ENCODE assay signal across 17 cellular contexts in genomic region chr13:27080018-27080948, GRCh38.
DNase-seq lines count a peak whose midpoint lies in the region; ATAC-seq, FAIRE-seq and TF ChIP-seq lines count a peak whose summit lies in the region.
"Had no signal": no experiment of that assay in that cellular context is flagged by ENCODE, and none has a peak within 500 bp of the region (broad histone marks: within the 10 kb centered on the region; RNA-seq: fewer than 3 reads in every experiment).

No MANE protein-coding gene starts in this region.

- H3K36me3 Mint-ChIP-seq in CD8-positive, alpha-beta memory T cell: peaks cover 8 to 37% (median 16%) of the 10 kb centered on the region in 3 donors
- peaks cover 43% of the 10 kb centered on the region for H3K36me3 Mint-ChIP-seq in nephron progenitor cell (ENCODE audit: low read depth)

- H3K79me1 ChIP-seq in H1 (ENCODE audit: low read depth, low read length): peaks cover 2% of the 10 kb centered on the region; the same call in 1 of the 2 replicates

- no peaks in the 10 kb centered on the region for H3K36me3 ChIP-seq in CD8-positive, alpha-beta memory T cell (ENCODE audit: insufficient read depth, low read length)
- peaks cover 0 to 4% (median 0%) of the 10 kb centered on the region in 4 experiments; a peak in 2 of 8 replicates for H3K36me3 ChIP-seq in H1 (ENCODE audit: control insufficient read depth in 2 of 4, insufficient read depth in 4 of 4, low read length in 3 of 4)
- peaks cover 0 to under 1% of the 10 kb centered on the region in 2 donors for H3K36me3 ChIP-seq in vagina

- TF ChIP-seq CTCF in H1 (IDR thresholded peaks at IDR 0.05; ENCODE audit: control extremely low read depth in 1 of 3, insufficient read depth in 1 of 3, low read depth in 1 of 3, low read length in 3 of 3) (no peak), nephron progenitor cell (IDR thresholded peaks at IDR 0.05) (no peak), vagina (IDR thresholded peaks at IDR 0.05) (no peak)

- no peak overlapping the region for H2AFZ ChIP-seq in H1 (ENCODE audit: low read length)

- H3K14ac ChIP-seq in H1 (ENCODE audit: insufficient read length): peak overlapping the region; percentile 11

- H3K4ac ChIP-seq in H1 (replicated peaks; ENCODE audit: insufficient read length, low read depth, low read length): no peak overlapping the region

- H2AK5ac ChIP-seq in H1 (ENCODE audit: low read depth, low read length): no peak overlapping the region

- no peak overlapping the region for H2BK5ac ChIP-seq in H1 (ENCODE audit: low read depth, low read length)

- no peak for DNase-seq in CD8-positive, alpha-beta memory T cell
- DNase-seq in HEK293T (ENCODE audit: extremely low spot score) (no peak), H1 (ENCODE audit: low read depth in 1 of 2, low spot score in 2 of 2) (no peak), nephron progenitor cell (no peak), vagina (ENCODE audit: extremely low spot score in 2 of 2) (no peak)
- DNase-seq: activated CD4-positive, alpha-beta T cell treated with anti-CD3 and anti-CD28 coated beads, Interleukin-2, amount 50 U/mL, for 48 hours; BE2C; central memory CD4-positive, alpha-beta T cell; effector memory CD8-positive, alpha-beta T cell; NCI-H1417; occipital lobe; testis had no signal

- no peak for FAIRE-seq in H1 (lab: Jason Lieb, UNC)
- FAIRE-seq: GM12892, keratinocyte had no signal

- CTCF ChIA-PET in CD8-positive, alpha-beta memory T cell (lab: Charles Lee): no interaction called here
- CTCF ChIA-PET in HEK293T (lab: Yijun Ruan, JAX) (no interaction called here), H1 (lab: Charles Lee; ENCODE audit: partially characterized antibody) (no interaction called here)

- TF ChIP-seq EP300 in H1 (IDR thresholded peaks at IDR 0.05; ENCODE audit: borderline replicate concordance in 1 of 2, low read depth in 2 of 2, low read length in 2 of 2): no peak

- peak overlapping the region in 5 of 8 donors; percentile 3 to 82 (median 16) for H3K27ac Mint-ChIP-seq in CD8-positive, alpha-beta memory T cell
- peak overlapping the region; percentile 79 for H3K27ac Mint-ChIP-seq in nephron progenitor cell

- intact Hi-C loops in vagina (cut with DNase I): no loop called here

- H3K9me3 ChIP-seq in CD8-positive, alpha-beta memory T cell (ENCODE audit: low read length): no peaks in the 10 kb centered on the region
- H3K9me3 ChIP-seq in H1 (ENCODE audit: insufficient read depth in 2 of 2, low read depth in 1 of 2, low read length in 1 of 2) (no peaks in the 10 kb centered on the region), vagina (no peaks in the 10 kb centered on the region)
- H3K9me3 ChIP-seq: BE2C, testis had no signal

- H3K4me1 Mint-ChIP-seq in CD8-positive, alpha-beta memory T cell: peaks cover 16 to 44% (median 31%) of the 10 kb centered on the region in 3 donors
- H3K4me1 Mint-ChIP-seq in nephron progenitor cell: peaks cover 18% of the 10 kb centered on the region

- no peaks in the 10 kb centered on the region for H3K27me3 Mint-ChIP-seq in CD8-positive, alpha-beta memory T cell
- H3K27me3 Mint-ChIP-seq in nephron progenitor cell (ENCODE audit: low read depth, poor library complexity): no peaks in the 10 kb centered on the region
- H3K27me3 Mint-ChIP-seq: effector memory CD8-positive, alpha-beta T cell had no signal

- no peak overlapping the region for H4K91ac ChIP-seq in H1 (replicated peaks; ENCODE audit: insufficient read length, low read length)

- H2BK15ac ChIP-seq in H1 (ENCODE audit: low read length): no peak overlapping the region

- no peak overlapping the region for H2BK20ac ChIP-seq in H1 (ENCODE audit: low read length)

- no peak overlapping the region for H3K23ac ChIP-seq in H1 (ENCODE audit: insufficient read length)

- TF ChIP-seq POLR2A in H1 (IDR thresholded peaks at IDR 0.05; ENCODE audit: control extremely low read depth in 1 of 2, low read depth in 2 of 2, low read length in 2 of 2) (no peak), vagina (IDR thresholded peaks at IDR 0.05) (no peak)

- WGBS in H1 (ENCODE audit: extremely low coverage in 1 of 2, insufficient coverage in 1 of 2, insufficient read length in 1 of 2, insufficient replicate concordance in 2 of 2, low coverage in 1 of 2, low lambda C conversion rate in 2 of 2, missing lambda C conversion rate in 1 of 2), 2 experiments: 93% methylated on average over 6 of the region's 6 CpGs; no CpG with 5 or more reads in 1 of the 2 experiments

- H3K4me3 Mint-ChIP-seq in CD8-positive, alpha-beta memory T cell: peak overlapping the region in 1 of 7 donors; percentile 27
- no peak overlapping the region for H3K4me3 Mint-ChIP-seq in nephron progenitor cell
- H3K4me3 Mint-ChIP-seq: effector memory CD8-positive, alpha-beta T cell had no signal

- H3K56ac ChIP-seq in H1 (replicated peaks; ENCODE audit: insufficient read length, low read depth, low read length): no peak overlapping the region

- H3K27ac ChIP-seq in CD8-positive, alpha-beta memory T cell (ENCODE audit: low read depth, low read length): no peak overlapping the region
- H3K27ac ChIP-seq in H1 (ENCODE audit: low read depth, low read length): no peak overlapping the region; the same call in 1 of the 2 replicates
- no peak overlapping the region for H3K27ac ChIP-seq in vagina
- H3K27ac ChIP-seq: skin epidermis, testis had no signal

- peaks cover 0 to 2% of the 10 kb centered on the region in 2 experiments for H4K20me1 ChIP-seq in H1 (replicated peaks in 1 of 2; ENCODE audit: control insufficient read depth in 1 of 2, insufficient read depth in 2 of 2, low read length in 2 of 2)

- H3K4me3 ChIP-seq in CD8-positive, alpha-beta memory T cell (ENCODE audit: low read length): no peak overlapping the region
- H3K4me3 ChIP-seq in H1 (ENCODE audit: extremely low read depth in 1 of 4, insufficient read depth in 2 of 4, low read depth in 3 of 4, low read length in 4 of 4): no peak overlapping the region
- H3K4me3 ChIP-seq in vagina: no peak overlapping the region
- H3K4me3 ChIP-seq: skin epidermis, testis had no signal

- H3K18ac ChIP-seq in H1 (ENCODE audit: extremely low read depth, low read length): no peak overlapping the region

- POLR2A ChIA-PET in CD8-positive, alpha-beta memory T cell (lab: Charles Lee): no interaction called here
- POLR2A ChIA-PET in HEK293T (lab: Yijun Ruan, JAX): no interaction called here
- POLR2A ChIA-PET in H1 (lab: Charles Lee; ENCODE audit: partially characterized antibody): interaction anchor here (1.5 kb wide), 1 partner anchor 171 kb away, joined by 4 read pairs; the partner anchor contains the start of gene RPL21

- no peak for TF ChIP-seq RAD21 in H1 (IDR thresholded peaks at IDR 0.05 in 1 of 2, conservative IDR thresholded peaks at IDR 0.05 in 1 of 2; ENCODE audit: low read depth in 2 of 2, low read length in 2 of 2)

- no peaks in the 10 kb centered on the region for H3K79me2 ChIP-seq in H1 (ENCODE audit: control insufficient read depth in 1 of 2, insufficient read depth in 2 of 2, low read length in 2 of 2)

- ATAC-seq in GM19328 (IDR thresholded peaks at IDR 0.05; ENCODE audit: unreplicated experiment) (no peak), HG03108 (IDR thresholded peaks at IDR 0.05; ENCODE audit: unreplicated experiment) (no peak)
- ATAC-seq: effector memory CD8-positive, alpha-beta T cell had no signal

- no peak overlapping the region for H4K8ac ChIP-seq in H1 (ENCODE audit: extremely low read depth, insufficient read depth, low read length)

- no peak overlapping the region for H2BK12ac ChIP-seq in H1 (ENCODE audit: low read depth, low read length)

- H3K9me3 Mint-ChIP-seq in CD8-positive, alpha-beta memory T cell: no peaks in the 10 kb centered on the region
- peaks cover 4% of the 10 kb centered on the region for H3K9me3 Mint-ChIP-seq in nephron progenitor cell
- H3K9me3 Mint-ChIP-seq: effector memory CD8-positive, alpha-beta T cell had no signal

- no peaks in the 10 kb centered on the region for H3K4me1 ChIP-seq in CD8-positive, alpha-beta memory T cell (ENCODE audit: insufficient read depth, low read length)
- H3K4me1 ChIP-seq in H1 (replicated peaks in 1 of 4; ENCODE audit: control insufficient read depth in 3 of 4, insufficient read depth in 4 of 4, low read length in 3 of 4) (peaks cover 0 to 3% (median 1%) of the 10 kb centered on the region in 4 experiments; a peak in 2 of 7 replicates), vagina (peaks cover 22% of the 10 kb centered on the region)
- H3K4me1 ChIP-seq: BE2C, testis had no signal

- no peak overlapping the region for H2BK120ac ChIP-seq in H1 (replicated peaks; ENCODE audit: low read depth, low read length)

- H3K4me2 ChIP-seq in H1 (ENCODE audit: insufficient read depth in 1 of 2, low read depth in 2 of 2, low read length in 2 of 2): no peak overlapping the region

- H3K23me2 ChIP-seq in H1 (ENCODE audit: low read depth, low read length): no peaks in the 10 kb centered on the region

- no peaks in the 10 kb centered on the region for H3K27me3 ChIP-seq in CD8-positive, alpha-beta memory T cell (ENCODE audit: insufficient read depth, low read length, poor library complexity, severe bottlenecking)
- H3K27me3 ChIP-seq in H1 (replicated peaks in 1 of 4; ENCODE audit: control insufficient read depth in 3 of 4, extremely low read depth in 1 of 4, insufficient read depth in 3 of 4, low read length in 3 of 4): no peaks in the 10 kb centered on the region
- H3K27me3 ChIP-seq in vagina: no peaks in the 10 kb centered on the region
- H3K27me3 ChIP-seq: BE2C, testis had no signal

- no peak overlapping the region for H3K9ac ChIP-seq in H1 (replicated peaks in 1 of 4; ENCODE audit: extremely low read depth in 1 of 4, low read depth in 3 of 4, low read length in 3 of 4)

- no peak overlapping the region for H4K5ac ChIP-seq in H1 (ENCODE audit: insufficient read length, low read depth, low read length)

TF ChIP-seq in HEK293T, 16 proteins besides CTCF, POLR2A, EP300 and RAD21 (continues in another document):
- TF ChIP-seq FOXM1 (IDR thresholded peaks at IDR 0.05; ENCODE audit: borderline replicate concordance): no peak

TF ChIP-seq in H1, 55 proteins besides CTCF, POLR2A, EP300 and RAD21 (continues in another document):
- TF ChIP-seq SIN3A (conservative IDR thresholded peaks at IDR 0.05 in 1 of 2, IDR thresholded peaks at IDR 0.05 in 1 of 2; ENCODE audit: low read depth in 1 of 2, low read length in 2 of 2) (no peak), EZH2 (IDR thresholded peaks at IDR 0.05; ENCODE audit: low read depth, low read length, severe bottlenecking) (no peak), TBP (IDR thresholded peaks at IDR 0.05; ENCODE audit: low read depth, low read length) (no peak), TCF12 (IDR thresholded peaks at IDR 0.05; ENCODE audit: low read depth, low read length) (no peak), E2F6 (IDR thresholded peaks at IDR 0.05) (no peak), MAX (IDR thresholded peaks at IDR 0.05) (no peak)
